ENCODE assay signal across 2 cellular contexts in genomic region chr10:133350950-133351329, GRCh38.
TF ChIP-seq lines count a peak whose summit lies in the region.

No MANE protein-coding gene starts in this region.

TF ChIP-seq in HEK293, 187 proteins besides CTCF, POLR2A, EP300 and RAD21:
- no peak for TF ChIP-seq ZNF148 (tag by site-specific recombination; IDR thresholded peaks at IDR 0.05; ENCODE audit: borderline replicate concordance)
- TF ChIP-seq ZNF248 (tag by site-specific recombination; IDR thresholded peaks at IDR 0.05): no peak
- no peak for TF ChIP-seq BCL11B (tag by site-specific recombination; IDR thresholded peaks at IDR 0.05; ENCODE audit: low read depth)
- 0 out of 2 replicates have a peak, but pooled peaks have one; percentile 1 for TF ChIP-seq GLIS1 (tag by site-specific recombination; IDR thresholded peaks at IDR 0.05)
- TF ChIP-seq ZNF37A (tag by site-specific recombination; IDR thresholded peaks at IDR 0.05): no peak
- TF ChIP-seq KLF10 (tag by site-specific recombination; IDR thresholded peaks at IDR 0.05): no peak
- TF ChIP-seq ZNF341 (tag by site-specific recombination; IDR thresholded peaks at IDR 0.05; ENCODE audit: low read depth): no peak
- no peak for TF ChIP-seq ZNF549 (tag by site-specific recombination; IDR thresholded peaks at IDR 0.05)
TF ChIP-seq in HEK293: peak in this region for 1.

TF ChIP-seq in GM12878, 131 proteins besides CTCF, POLR2A, EP300 and RAD21:
- TF ChIP-seq SIX5 (IDR thresholded peaks at IDR 0.05; ENCODE audit: low read depth, low read length, severe bottlenecking): no peak
- TF ChIP-seq IRF4 (IDR thresholded peaks at IDR 0.05; ENCODE audit: low read depth, low read length): no peak
- no peak for TF ChIP-seq BMI1 (IDR thresholded peaks at IDR 0.05; ENCODE audit: borderline replicate concordance)
- no peak for TF ChIP-seq ATF3 (IDR thresholded peaks at IDR 0.05; ENCODE audit: borderline replicate concordance, extremely low read depth, low read depth, low read length)
- TF ChIP-seq JUNB (IDR thresholded peaks at IDR 0.05): no peak
- no peak for TF ChIP-seq RB1 (IDR thresholded peaks at IDR 0.05; ENCODE audit: borderline replicate concordance)
- TF ChIP-seq YBX1 (IDR thresholded peaks at IDR 0.05): no peak
- TF ChIP-seq STAT1 (conservative IDR thresholded peaks at IDR 0.05): no peak
TF ChIP-seq in GM12878: peak in this region for 0.
